In genomic region chr9:125821078-125821477, GRCh38 we compare ENCODE assay signal across 15 cellular contexts.
DNase-seq lines count a peak whose midpoint lies in the region; ATAC-seq and TF ChIP-seq lines count a peak whose summit lies in the region.
"Had no signal": no experiment of that assay in that cellular context is flagged by ENCODE, and none has a peak within 500 bp of the region (broad histone marks: within the 10 kb centered on the region; RNA-seq: fewer than 3 reads in every experiment).

No MANE protein-coding gene starts in this region.

- ATAC-seq in GM18517 (IDR thresholded peaks at IDR 0.05; ENCODE audit: unreplicated experiment) (peak; percentile 52), HG02870 (IDR thresholded peaks at IDR 0.05; ENCODE audit: unreplicated experiment) (peak; percentile 53), naive B cell (ENCODE audit: low read depth in 2 of 2) (peak; percentile 53 to 58)
- ATAC-seq in activated CD8-positive, alpha-beta memory T cell treated with anti-CD3 and anti-CD28 coated beads, Interleukin-2, amount 10 ng/mL, durations not matched to agents 7 days and 5 days = no peak

- H4K20me1 ChIP-seq in OCI-LY7 (ENCODE audit: insufficient read depth, low read length) = no peaks in the 10 kb centered on the region

- BruUV-seq in OCI-LY7 (replicated peaks; lab: Mats Ljungman, UMichigan) = TSS peak; percentile 37

- H3K27me3 Mint-ChIP-seq in naive B cell = no peaks in the 10 kb centered on the region
- no peaks in the 10 kb centered on the region for H3K27me3 Mint-ChIP-seq in activated CD8-positive, alpha-beta memory T cell treated with anti-CD3 and anti-CD28 coated beads, Interleukin-2, amount 10 ng/mL, durations not matched to agents 7 days and 5 days
- H3K27me3 Mint-ChIP-seq in activated T-helper 2 cell treated with anti-CD3 and anti-CD28 coated beads, Interferon-gamma antibody, Interleukin-2, Interleukin-4, amounts not matched to agents 10 μg/mL and 5 μg/mL and 100 μg/mL, durations not matched to agents 14 hours and 24 hours and 36 hours (ENCODE audit: low read depth) = peaks cover 2% of the 10 kb centered on the region
- H3K27me3 Mint-ChIP-seq: CD4-positive, CD25-positive, alpha-beta regulatory T cell had no signal

- CTCF ChIA-PET in OCI-LY7 (lab: Charles Lee; ENCODE audit: unreplicated experiment) = interaction anchor here (1.1 kb wide), 1 partner anchor 9 kb away, joined by 3 read pairs; no protein-coding TSS in a partner anchor
- CTCF ChIA-PET in activated CD8-positive, alpha-beta memory T cell treated with anti-CD3 and anti-CD28 coated beads, Interleukin-2, amount 10 ng/mL, durations not matched to agents 7 days and 5 days (lab: Charles Lee) = no interaction called here

- TF ChIP-seq CTCF in OCI-LY7 (conservative IDR thresholded peaks at IDR 0.05; ENCODE audit: low read length) = no peak

- DNase-seq in OCI-LY7 (ENCODE audit: low spot score) = no peak
- DNase-seq in naive B cell = no peak
- DNase-seq in H4 (ENCODE audit: low spot score) = no peak
- DNase-seq in activated naive CD4-positive, alpha-beta T cell (lab: John Stamatoyannopoulos, UW) = no peak
- no peak for DNase-seq in activated CD8-positive, alpha-beta memory T cell treated with anti-CD3 and anti-CD28 coated beads, Interleukin-2, amount 10 ng/mL, durations not matched to agents 7 days and 5 days
- no peak for DNase-seq in activated T-helper 2 cell treated with anti-CD3 and anti-CD28 coated beads, Interferon-gamma antibody, Interleukin-2, Interleukin-4, amounts not matched to agents 10 μg/mL and 5 μg/mL and 100 μg/mL, durations not matched to agents 14 hours and 24 hours and 36 hours (ENCODE audit: low spot score)
- DNase-seq: activated naive CD4-positive, alpha-beta T cell treated with Interleukin-2 at 50 U/mL for 16 hours; CD4-positive, CD25-positive, alpha-beta regulatory T cell; endodermal cell; NCI-H345; spleen had no signal

- H3K27ac Mint-ChIP-seq in naive B cell = peak overlapping the region; percentile 67 to 95 (median 71)
- no peak overlapping the region for H3K27ac Mint-ChIP-seq in activated CD8-positive, alpha-beta memory T cell treated with anti-CD3 and anti-CD28 coated beads, Interleukin-2, amount 10 ng/mL, durations not matched to agents 7 days and 5 days
- H3K27ac Mint-ChIP-seq in activated T-helper 2 cell treated with anti-CD3 and anti-CD28 coated beads, Interferon-gamma antibody, Interleukin-2, Interleukin-4, amounts not matched to agents 10 μg/mL and 5 μg/mL and 100 μg/mL, durations not matched to agents 14 hours and 24 hours and 36 hours = no peak overlapping the region
- H3K27ac Mint-ChIP-seq: endodermal cell; T-helper 2 cell treated with Interferon-gamma antibody and Interleukin-4, amounts not matched to agents 5 μg/mL and 100 μg/mL, for 36 hours had no signal

- no peaks in the 10 kb centered on the region for H3K9me3 ChIP-seq in OCI-LY7 (ENCODE audit: low read length)
- H3K9me3 ChIP-seq: spleen had no signal

- no peaks in the 10 kb centered on the region for H3K9me2 ChIP-seq in OCI-LY7 (ENCODE audit: insufficient read depth, low read length)

- peaks cover 48% of the 10 kb centered on the region for H3K4me1 ChIP-seq in OCI-LY7 (ENCODE audit: insufficient read depth, low read length, poor library complexity, severe bottlenecking)

- no peaks in the 10 kb centered on the region for H3K36me3 ChIP-seq in OCI-LY7 (ENCODE audit: insufficient read depth, low read length)
- H3K36me3 ChIP-seq: spleen had no signal

- peak overlapping the region; percentile 14; the same call in 1 of the 2 replicates for H2AFZ ChIP-seq in OCI-LY7 (ENCODE audit: low read length)

- peak overlapping the region; percentile 64 to 89 (median 79) for H3K4me3 Mint-ChIP-seq in naive B cell
- no peak overlapping the region for H3K4me3 Mint-ChIP-seq in activated CD8-positive, alpha-beta memory T cell treated with anti-CD3 and anti-CD28 coated beads, Interleukin-2, amount 10 ng/mL, durations not matched to agents 7 days and 5 days
- no peak overlapping the region for H3K4me3 Mint-ChIP-seq in activated T-helper 2 cell treated with anti-CD3 and anti-CD28 coated beads, Interferon-gamma antibody, Interleukin-2, Interleukin-4, amounts not matched to agents 10 μg/mL and 5 μg/mL and 100 μg/mL, durations not matched to agents 14 hours and 24 hours and 36 hours (ENCODE audit: low read depth)
- H3K4me3 Mint-ChIP-seq: endodermal cell; neural crest cell; T-helper 2 cell treated with Interferon-gamma antibody and Interleukin-4, amounts not matched to agents 5 μg/mL and 100 μg/mL, for 36 hours had no signal

- H3K4me1 Mint-ChIP-seq in naive B cell = peaks cover 9 to 42% (median 15%) of the 10 kb centered on the region in 3 donors
- H3K4me1 Mint-ChIP-seq in activated CD8-positive, alpha-beta memory T cell treated with anti-CD3 and anti-CD28 coated beads, Interleukin-2, amount 10 ng/mL, durations not matched to agents 7 days and 5 days = peaks cover 16% of the 10 kb centered on the region
- peaks cover 18% of the 10 kb centered on the region for H3K4me1 Mint-ChIP-seq in activated T-helper 2 cell treated with anti-CD3 and anti-CD28 coated beads, Interferon-gamma antibody, Interleukin-2, Interleukin-4, amounts not matched to agents 10 μg/mL and 5 μg/mL and 100 μg/mL, durations not matched to agents 14 hours and 24 hours and 36 hours (ENCODE audit: low read depth)

- peak overlapping the region; percentile 37 for H3K4me3 ChIP-seq in OCI-LY7 (ENCODE audit: low read depth, low read length, poor library complexity, severe bottlenecking)

- H3K4me2 ChIP-seq in OCI-LY7 (ENCODE audit: low read length) = peak overlapping the region; percentile 66

- POLR2A ChIA-PET in OCI-LY7 (lab: Charles Lee) = interaction anchor here (0.8 to 1.1 kb wide), 3 partner anchors 9 to 39 kb away, joined by 3 read pairs; no protein-coding TSS in a partner anchor

- peaks cover 11% of the 10 kb centered on the region; the same call in 1 of the 2 replicates for H3K79me2 ChIP-seq in OCI-LY7 (ENCODE audit: insufficient read depth, low read depth, low read length)

- intact Hi-C loops in OCI-LY7 (cut with micrococcal nuclease; ENCODE audit: unreplicated experiment) = loop anchor here (2.0 kb wide), 1 partner anchor 74 kb away; the partner anchor contains the start of gene PBX3
- intact Hi-C loops in activated T-helper 2 cell treated with anti-CD3 and anti-CD28 coated beads, Interferon-gamma antibody, Interleukin-2, Interleukin-4, amounts not matched to agents 10 μg/mL and 5 μg/mL and 100 μg/mL, durations not matched to agents 14 hours and 24 hours and 36 hours (cut with micrococcal nuclease) = loop anchor here (5.0 to 10.0 kb wide), 2 partner anchors 76 to 189 kb away; partner anchors contain the start of gene PBX3

- no peaks in the 10 kb centered on the region for H3K9me3 Mint-ChIP-seq in naive B cell
- no peaks in the 10 kb centered on the region for H3K9me3 Mint-ChIP-seq in activated CD8-positive, alpha-beta memory T cell treated with anti-CD3 and anti-CD28 coated beads, Interleukin-2, amount 10 ng/mL, durations not matched to agents 7 days and 5 days (ENCODE audit: low read depth)
- H3K9me3 Mint-ChIP-seq in activated T-helper 2 cell treated with anti-CD3 and anti-CD28 coated beads, Interferon-gamma antibody, Interleukin-2, Interleukin-4, amounts not matched to agents 10 μg/mL and 5 μg/mL and 100 μg/mL, durations not matched to agents 14 hours and 24 hours and 36 hours = no peaks in the 10 kb centered on the region
- H3K9me3 Mint-ChIP-seq: CD4-positive, CD25-positive, alpha-beta regulatory T cell; endodermal cell; neural crest cell; T-helper 2 cell treated with Interferon-gamma antibody and Interleukin-4, amounts not matched to agents 5 μg/mL and 100 μg/mL, for 36 hours had no signal

- H3K27ac ChIP-seq in OCI-LY7 (ENCODE audit: low read depth, low read length, poor library complexity, severe bottlenecking) = peak overlapping the region; percentile 12

- no peaks in the 10 kb centered on the region for H3K36me3 Mint-ChIP-seq in naive B cell
- H3K36me3 Mint-ChIP-seq in activated CD8-positive, alpha-beta memory T cell treated with anti-CD3 and anti-CD28 coated beads, Interleukin-2, amount 10 ng/mL, durations not matched to agents 7 days and 5 days = peaks cover 2% of the 10 kb centered on the region
- no peaks in the 10 kb centered on the region for H3K36me3 Mint-ChIP-seq in activated T-helper 2 cell treated with anti-CD3 and anti-CD28 coated beads, Interferon-gamma antibody, Interleukin-2, Interleukin-4, amounts not matched to agents 10 μg/mL and 5 μg/mL and 100 μg/mL, durations not matched to agents 14 hours and 24 hours and 36 hours (ENCODE audit: low read depth)
- H3K36me3 Mint-ChIP-seq: CD4-positive, CD25-positive, alpha-beta regulatory T cell had no signal

Comparison
In these comparisons a context has a peak if more than half of its experiments do, and no peak if none do; other contexts are left out.
1. H3K27ac Mint-ChIP-seq: peak in naive B cell (6 of 6); none in activated CD8-positive, alpha-beta memory T cell treated with anti-CD3 and anti-CD28 coated beads, Interleukin-2, amount 10 ng/mL, durations not matched to agents 7 days and 5 days (single experiment) and activated T-helper 2 cell treated with anti-CD3 and anti-CD28 coated beads, Interferon-gamma antibody, Interleukin-2, Interleukin-4, amounts not matched to agents 10 μg/mL and 5 μg/mL and 100 μg/mL, durations not matched to agents 14 hours and 24 hours and 36 hours (single experiment).
2. H3K4me3 Mint-ChIP-seq: peak in naive B cell (8 of 8); none in activated CD8-positive, alpha-beta memory T cell treated with anti-CD3 and anti-CD28 coated beads, Interleukin-2, amount 10 ng/mL, durations not matched to agents 7 days and 5 days (single experiment) and activated T-helper 2 cell treated with anti-CD3 and anti-CD28 coated beads, Interferon-gamma antibody, Interleukin-2, Interleukin-4, amounts not matched to agents 10 μg/mL and 5 μg/mL and 100 μg/mL, durations not matched to agents 14 hours and 24 hours and 36 hours (single experiment).